In genomic region chr6:53035549-53036213, GRCh38 we compare ENCODE assay signal across 1 cellular context.
TF ChIP-seq lines count a peak whose summit lies in the region.

No MANE protein-coding gene starts in this region.

TF ChIP-seq in HepG2, 621 proteins besides CTCF, POLR2A, EP300 and RAD21:
- TF ChIP-seq SMARCC2 (IDR thresholded peaks at IDR 0.05): no peak
- no peak for TF ChIP-seq GLI4 (CRISPR knock-in tag; IDR thresholded peaks at IDR 0.05; ENCODE audit: borderline replicate concordance)
- no peak for TF ChIP-seq KLF16 (CRISPR knock-in tag; IDR thresholded peaks at IDR 0.05)
- TF ChIP-seq TFAP4 (IDR thresholded peaks at IDR 0.05; ENCODE audit: borderline replicate concordance, low read depth): no peak
- peak; percentile 31 for TF ChIP-seq RBM22 (optimal IDR thresholded peaks at IDR 0.05; ENCODE audit: low read length)
- no peak for TF ChIP-seq SP5 (CRISPR knock-in tag; IDR thresholded peaks at IDR 0.05; ENCODE audit: borderline replicate concordance, low read depth)
- TF ChIP-seq HHEX (CRISPR knock-in tag; IDR thresholded peaks at IDR 0.05): no peak
- TF ChIP-seq SATB2 (CRISPR knock-in tag; IDR thresholded peaks at IDR 0.05): no peak
- no peak for TF ChIP-seq ZNF644 (CRISPR knock-in tag; IDR thresholded peaks at IDR 0.05; ENCODE audit: low read depth)
- no peak for TF ChIP-seq BCLAF1 (IDR thresholded peaks at IDR 0.05)
- TF ChIP-seq SALL1 (CRISPR knock-in tag; IDR thresholded peaks at IDR 0.05): no peak
- no peak for TF ChIP-seq MTERF4 (CRISPR knock-in tag; IDR thresholded peaks at IDR 0.05)
- no peak for TF ChIP-seq ELF3 (CRISPR knock-in tag; IDR thresholded peaks at IDR 0.05)
- no peak for TF ChIP-seq ZNF777 (CRISPR knock-in tag; IDR thresholded peaks at IDR 0.05)
- 0 out of 2 replicates have a peak, but pooled peaks have one; percentile 29 for TF ChIP-seq ATF7 (IDR thresholded peaks at IDR 0.05)
- TF ChIP-seq ATF7 (CRISPR knock-in tag; IDR thresholded peaks at IDR 0.05): no peak
- no peak for TF ChIP-seq TEAD3 (CRISPR knock-in tag; optimal IDR thresholded peaks at IDR 0.05; ENCODE audit: borderline replicate concordance)
- no peak for TF ChIP-seq ZNF256 (CRISPR knock-in tag; conservative IDR thresholded peaks at IDR 0.05)
TF ChIP-seq in HepG2: peak in this region for 2.
